In the genomic region with DNA sequence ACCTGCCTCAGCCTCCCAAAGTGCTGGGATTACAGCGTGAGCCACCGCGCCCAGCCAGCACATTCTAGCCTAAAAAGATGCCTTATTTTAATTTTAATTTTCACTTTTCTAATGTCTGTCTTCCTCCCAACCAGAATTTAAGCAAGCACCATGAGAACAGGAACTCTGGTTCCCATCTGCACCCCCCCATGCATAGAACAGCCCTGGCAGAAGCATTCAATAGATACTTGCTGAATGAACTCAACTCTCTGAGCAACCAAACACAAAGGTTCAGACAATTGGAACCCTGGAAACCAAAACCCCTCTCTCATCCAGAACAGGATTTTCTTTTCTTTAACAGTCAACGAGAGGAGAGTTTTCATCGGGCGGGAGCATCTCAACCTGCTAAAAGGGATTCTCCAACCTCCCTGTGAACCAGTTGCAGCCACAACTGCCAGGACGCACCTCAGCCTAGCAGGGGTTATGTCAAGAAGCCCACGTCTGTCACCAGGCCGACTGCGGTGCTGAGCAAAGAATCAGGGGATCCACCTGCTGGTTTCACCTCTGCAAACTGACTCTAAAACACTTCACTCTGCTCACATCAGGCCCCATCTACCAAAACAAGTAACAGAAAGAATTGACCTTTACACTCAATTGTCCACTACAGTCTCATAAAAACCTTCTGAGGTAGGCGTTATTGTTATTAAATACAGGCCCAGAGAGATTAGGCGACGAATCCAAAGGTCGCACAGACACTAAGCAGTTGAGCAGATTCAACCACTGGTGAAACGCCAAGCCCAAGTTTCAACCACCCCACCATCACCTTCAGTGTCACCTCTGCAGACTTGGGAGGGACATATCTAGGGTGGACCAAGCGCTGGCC, we compare ENCODE assay signal across 8 cellular contexts. TPM values are rescaled to one million over a fixed set of nuclear protein-coding genes. Genes with fewer than 3 reads are reported as not detected.
DNase-seq lines count a peak whose midpoint lies in the region; ATAC-seq and TF ChIP-seq lines count a peak whose summit lies in the region.

No MANE protein-coding gene starts in this region.

- DNase-seq in activated CD8-positive, alpha-beta memory T cell treated with anti-CD3 and anti-CD28 coated beads, Interleukin-2, amount 50 U/mL, for 48 hours, result peak; percentile 66
- no peak for DNase-seq in activated CD8-positive, alpha-beta memory T cell treated with anti-CD3 and anti-CD28 coated beads for 24 hours
- DNase-seq in activated T-helper 1 cell treated with anti-CD3 and anti-CD28 coated beads, Interleukin-12 subunit alpha, Interleukin-12 subunit beta, Interleukin-2, Interleukin-4 antibody, amounts not matched to agents 30 ng/mL and 10 ng/mL and 1 ng/mL, durations not matched to agents 14 hours and 24 hours and 36 hours (ENCODE audit: low spot score), result no peak
- DNase-seq in left lung, result no peak
- no peak for DNase-seq in thyroid gland

- no peak for TF ChIP-seq CTCF in left lung (IDR thresholded peaks at IDR 0.05)
- no peak for TF ChIP-seq CTCF in thyroid gland (IDR thresholded peaks at IDR 0.05)

- H3K9me3 Mint-ChIP-seq in activated T-helper 1 cell treated with anti-CD3 and anti-CD28 coated beads, Interleukin-12 subunit alpha, Interleukin-12 subunit beta, Interleukin-2, Interleukin-4 antibody, amounts not matched to agents 30 ng/mL and 10 ng/mL and 1 ng/mL, durations not matched to agents 14 hours and 24 hours and 36 hours, result no peaks in the 10 kb centered on the region

- peaks cover 0 to 44% of the 10 kb centered on the region in 2 donors for H3K36me3 ChIP-seq in left lung
- peaks cover 19 to 27% of the 10 kb centered on the region in 2 donors for H3K36me3 ChIP-seq in thyroid gland

- peak overlapping the region; percentile 45 to 69 for H3K4me3 ChIP-seq in left lung
- H3K4me3 ChIP-seq in thyroid gland (replicated peaks in 1 of 3), result peak overlapping the region; percentile 3 to 42 (median 40)

- H3K27ac ChIP-seq in left lung (no peak overlapping the region), thyroid gland (no peak overlapping the region)

- WGBS in thyroid gland, 2 donors, result 51 to 59% methylated on average over 11 to 16 of the region's 16 CpGs

- H3K27ac Mint-ChIP-seq in activated T-helper 1 cell treated with anti-CD3 and anti-CD28 coated beads, Interleukin-12 subunit alpha, Interleukin-12 subunit beta, Interleukin-2, Interleukin-4 antibody, amounts not matched to agents 30 ng/mL and 10 ng/mL and 1 ng/mL, durations not matched to agents 14 hours and 24 hours and 36 hours, result peak overlapping the region; percentile 43

- ATAC-seq in left lung, result no peak
- ATAC-seq in HG02759 (IDR thresholded peaks at IDR 0.05; ENCODE audit: unreplicated experiment), result no peak
- ATAC-seq in GM21381 (IDR thresholded peaks at IDR 0.05; ENCODE audit: unreplicated experiment), result no peak
- ATAC-seq in HG03469 (IDR thresholded peaks at IDR 0.05; ENCODE audit: unreplicated experiment), result no peak

- H3K4me1 Mint-ChIP-seq in activated T-helper 1 cell treated with anti-CD3 and anti-CD28 coated beads, Interleukin-12 subunit alpha, Interleukin-12 subunit beta, Interleukin-2, Interleukin-4 antibody, amounts not matched to agents 30 ng/mL and 10 ng/mL and 1 ng/mL, durations not matched to agents 14 hours and 24 hours and 36 hours (ENCODE audit: low read depth), result peaks cover 31% of the 10 kb centered on the region

- no peaks in the 10 kb centered on the region for H3K27me3 Mint-ChIP-seq in activated T-helper 1 cell treated with anti-CD3 and anti-CD28 coated beads, Interleukin-12 subunit alpha, Interleukin-12 subunit beta, Interleukin-2, Interleukin-4 antibody, amounts not matched to agents 30 ng/mL and 10 ng/mL and 1 ng/mL, durations not matched to agents 14 hours and 24 hours and 36 hours (ENCODE audit: insufficient read depth)

- H3K36me3 Mint-ChIP-seq in activated T-helper 1 cell treated with anti-CD3 and anti-CD28 coated beads, Interleukin-12 subunit alpha, Interleukin-12 subunit beta, Interleukin-2, Interleukin-4 antibody, amounts not matched to agents 30 ng/mL and 10 ng/mL and 1 ng/mL, durations not matched to agents 14 hours and 24 hours and 36 hours (ENCODE audit: low read depth), result peaks cover 33% of the 10 kb centered on the region

- H3K27me3 ChIP-seq in left lung, result no peaks in the 10 kb centered on the region
- no peaks in the 10 kb centered on the region for H3K27me3 ChIP-seq in thyroid gland

- peak overlapping the region; percentile 87 for H3K4me3 Mint-ChIP-seq in activated T-helper 1 cell treated with anti-CD3 and anti-CD28 coated beads, Interleukin-12 subunit alpha, Interleukin-12 subunit beta, Interleukin-2, Interleukin-4 antibody, amounts not matched to agents 30 ng/mL and 10 ng/mL and 1 ng/mL, durations not matched to agents 14 hours and 24 hours and 36 hours

- intact Hi-C loops in activated T-helper 1 cell treated with anti-CD3 and anti-CD28 coated beads, Interleukin-12 subunit alpha, Interleukin-12 subunit beta, Interleukin-2, Interleukin-4 antibody, amounts not matched to agents 30 ng/mL and 10 ng/mL and 1 ng/mL, durations not matched to agents 14 hours and 24 hours and 36 hours (cut with micrococcal nuclease), result no loop called here
- intact Hi-C loops in left lung (cut with DNase I), result no loop called here
- intact Hi-C loops in thyroid gland (cut with DNase I), result no loop called here

- no peaks in the 10 kb centered on the region for H3K9me3 ChIP-seq in left lung
- no peaks in the 10 kb centered on the region for H3K9me3 ChIP-seq in thyroid gland

- TF ChIP-seq POLR2A in thyroid gland (IDR thresholded peaks at IDR 0.05), result no peak

- H3K4me1 ChIP-seq in left lung, result peaks cover 15 to 63% of the 10 kb centered on the region in 2 donors
- peaks cover 14 to 49% of the 10 kb centered on the region in 2 donors for H3K4me1 ChIP-seq in thyroid gland

RNA-seq across cellular contexts. Expression of a gene that starts 1.7 kb away (rescaled TPM):
- total RNA-seq in activated T-helper 1 cell treated with anti-CD3 and anti-CD28 coated beads, Interleukin-12 subunit alpha, Interleukin-12 subunit beta, Interleukin-2, Interleukin-4 antibody, amounts not matched to agents 30 ng/mL and 10 ng/mL and 1 ng/mL, durations not matched to agents 14 hours and 24 hours and 36 hours, result 38.2 and 39.1 TPM in 2 replicates
- 10 to 100 TPM; 42.9 to 43.3 TPM for total RNA-seq in left lung
- total RNA-seq in thyroid gland, result 10 to 100 TPM; 74.6 to 98.0 (median 84.0) TPM

RNA-seq across cellular contexts. Expression of a gene that starts 10.0 kb away (rescaled TPM):
- 32.3 and 37.8 TPM in 2 replicates for total RNA-seq in activated T-helper 1 cell treated with anti-CD3 and anti-CD28 coated beads, Interleukin-12 subunit alpha, Interleukin-12 subunit beta, Interleukin-2, Interleukin-4 antibody, amounts not matched to agents 30 ng/mL and 10 ng/mL and 1 ng/mL, durations not matched to agents 14 hours and 24 hours and 36 hours
- 100 to 1,000 TPM; 114 to 159 TPM for total RNA-seq in left lung
- total RNA-seq in thyroid gland, result 100 to 1,000 TPM in 1 of 4 donors, 10 to 100 TPM in 3; 64.4 to 107 (median 80.8) TPM

RNA-seq across cellular contexts. Expression of a gene that starts 55.7 kb away (rescaled TPM):
- 88.1 and 95.4 TPM in 2 replicates for total RNA-seq in activated T-helper 1 cell treated with anti-CD3 and anti-CD28 coated beads, Interleukin-12 subunit alpha, Interleukin-12 subunit beta, Interleukin-2, Interleukin-4 antibody, amounts not matched to agents 30 ng/mL and 10 ng/mL and 1 ng/mL, durations not matched to agents 14 hours and 24 hours and 36 hours
- 10 to 100 TPM; 75.4 to 82.0 TPM for total RNA-seq in left lung
- 100 to 1,000 TPM in 2 of 4 donors, 10 to 100 TPM in 2; 80.0 to 131 (median 111) TPM for total RNA-seq in thyroid gland
